Comparison of ENCODE assay signal across 7 cellular contexts in genomic region chr19:2239173-2239572, GRCh38. TPM values are rescaled to one million over a fixed set of nuclear protein-coding genes. Genes with fewer than 3 reads are reported as not detected.
A peak's percentile ranks its signal among the peaks of the same experiment; 100 is the strongest.
DNase-seq lines count a peak whose midpoint lies in the region; ATAC-seq and TF ChIP-seq lines count a peak whose summit lies in the region.
"Had no signal": no experiment of that assay in that cellular context is flagged by ENCODE, and none has a peak within 500 bp of the region (broad histone marks: within the 10 kb centered on the region; RNA-seq: fewer than 3 reads in every experiment).

No MANE protein-coding gene starts in this region.

- peaks cover 64 to 77% (median 70%) of the 10 kb centered on the region in 3 donors for H3K4me1 Mint-ChIP-seq in T-cell

- CTCF ChIA-PET in T-cell (lab: Charles Lee), result interaction anchor here in 1 of 2 donors (0.6 to 2.1 kb wide), 4 partner anchors 19 to 372 kb away, joined by 4 to 11 read pairs (median 6); no protein-coding TSS in a partner anchor

- H3K27me3 Mint-ChIP-seq in T-cell, result no peaks in the 10 kb centered on the region

- H3K36me3 ChIP-seq in DND-41 (ENCODE audit: insufficient read depth, low read length) (peaks cover 67% of the 10 kb centered on the region), mesodermal cell (ENCODE audit: control insufficient read depth, insufficient read depth, low read length) (peaks cover 66% of the 10 kb centered on the region)

- peak overlapping the region; percentile 96 for H3K27ac ChIP-seq in DND-41 (ENCODE audit: low read length)
- peak overlapping the region; percentile 68 for H3K27ac ChIP-seq in mesodermal cell (ENCODE audit: low read depth, low read length, severe bottlenecking)

- H3K4me1 ChIP-seq in DND-41 (ENCODE audit: insufficient read depth, low read length), result peaks cover 61% of the 10 kb centered on the region
- peaks cover 33% of the 10 kb centered on the region for H3K4me1 ChIP-seq in mesodermal cell (ENCODE audit: control insufficient read depth, insufficient read depth, low read length, poor library complexity, severe bottlenecking)

- H3K9ac ChIP-seq in DND-41 (ENCODE audit: low read depth, low read length), result peak overlapping the region; percentile 99

- DNase-seq in DND-41 (no peak), T-cell (no peak), hypothalamus (lab: John Stamatoyannopoulos, UW) (no peak), T1000 (lab: John Stamatoyannopoulos, UW) (no peak)

- peak overlapping the region; percentile 82 for H3K4me2 ChIP-seq in DND-41 (ENCODE audit: insufficient read depth, low read length)

- H4K20me1 ChIP-seq in DND-41 (ENCODE audit: insufficient read depth, low read length), result peaks cover 76% of the 10 kb centered on the region

- peak overlapping the region; percentile 94 to 96 (median 95) for H3K4me3 Mint-ChIP-seq in T-cell

- H3K79me2 ChIP-seq in DND-41 (ENCODE audit: insufficient read depth, low read length), result peaks cover 98% of the 10 kb centered on the region

- no peaks in the 10 kb centered on the region for H3K27me3 ChIP-seq in DND-41 (ENCODE audit: insufficient read depth, low read length, poor library complexity)

- peak overlapping the region; percentile 88 to 97 for H3K27ac Mint-ChIP-seq in T-cell

- peaks cover 15% of the 10 kb centered on the region for H3K36me3 Mint-ChIP-seq in T-cell

- ATAC-seq in DND-41 (ENCODE audit: insufficient read depth, low read depth) (no peak), T-cell (replicated peaks in 1 of 4) (no peak), GM18517 (IDR thresholded peaks at IDR 0.05; ENCODE audit: unreplicated experiment) (no peak)

- H2AFZ ChIP-seq in DND-41 (ENCODE audit: low read depth, low read length), result no peak overlapping the region

- POLR2A ChIA-PET in T-cell (lab: Charles Lee), result interaction anchor here (1.0 to 1.7 kb wide), 4 partner anchors 19 to 237 kb away, joined by 3 to 11 read pairs (median 8); partner anchors contain the start of gene GADD45B (in 2 of the 2)

- TF ChIP-seq CTCF in DND-41 (IDR thresholded peaks at IDR 0.05; ENCODE audit: borderline replicate concordance, extremely low read depth, low read length, poor library complexity, severe bottlenecking), result no peak

- WGBS in mesodermal cell (ENCODE audit: insufficient coverage in 2 of 2), 2 experiments, result 64 to 85% methylated on average over 7 of the region's 10 CpGs

- H3K4me3 ChIP-seq in DND-41 (ENCODE audit: low read depth in 1 of 2, low read length in 2 of 2) (peak overlapping the region; percentile 27 to 64; a peak in 3 of 4 replicates), mesodermal cell (ENCODE audit: extremely low read depth, insufficient read depth, low read length, poor library complexity, severe bottlenecking) (peak overlapping the region; percentile 99)

- H3K9me3 ChIP-seq in DND-41 (ENCODE audit: insufficient read depth, low read length, severe bottlenecking), result no peaks in the 10 kb centered on the region
- H3K9me3 ChIP-seq in mesodermal cell (ENCODE audit: control insufficient read depth, low read length), result no peaks in the 10 kb centered on the region

- no peaks in the 10 kb centered on the region for H3K9me3 Mint-ChIP-seq in T-cell

RNA-seq across cellular contexts. Expression of gene SF3A2, which starts 2.5 kb away (rescaled TPM):
- total RNA-seq in T-cell, result 100 to 1,000 TPM; 130 to 172 (median 161) TPM
- 115 TPM for polyA plus RNA-seq in mesodermal cell (2013, experiment 1 of 2)
- polyA plus RNA-seq in mesodermal cell (2013, experiment 2 of 2), result 92.3 TPM

RNA-seq across cellular contexts. Expression of gene PLEKHJ1, which starts 3.0 kb away (rescaled TPM):
- total RNA-seq in T-cell, result 10 to 100 TPM; 38.3 to 87.0 (median 80.4) TPM
- 74.4 TPM for polyA plus RNA-seq in mesodermal cell (2013, experiment 1 of 2)
- polyA plus RNA-seq in mesodermal cell (2013, experiment 2 of 2), result 68.4 TPM

RNA-seq across cellular contexts. Expression of gene AMH, which starts 9.9 kb away (rescaled TPM):
- 10 to 100 TPM in 2 of 5 donors, 1 to 10 TPM in 3; 2.1 to 13.5 (median 5.3) TPM for total RNA-seq in T-cell
- polyA plus RNA-seq in mesodermal cell (2013, experiment 1 of 2), result 3.2 TPM
- polyA plus RNA-seq in mesodermal cell (2013, experiment 2 of 2), result 1.8 TPM

RNA-seq across cellular contexts. Expression of gene JSRP1, which starts 17.0 kb away (rescaled TPM):
- 1 to 10 TPM in 2 of 5 donors, under 1 TPM in 2, not detected in 1; 0.42 to 1.5 (median 1.0) TPM for total RNA-seq in T-cell
- not detected for polyA plus RNA-seq in mesodermal cell (2013, experiment 1 of 2)
- polyA plus RNA-seq in mesodermal cell (2013, experiment 2 of 2), result not detected
- total RNA-seq: dermis microvascular lymphatic vessel endothelial cell had no signal

RNA-seq across cellular contexts. Expression of gene PEAK3, which starts 42.8 kb away (rescaled TPM):
- under 1 TPM in 3 of 5 donors, not detected in 2; 0.22 to 0.49 (median 0.30) TPM for total RNA-seq in T-cell
- polyA plus RNA-seq in mesodermal cell (2013, experiment 1 of 2), result not detected
- polyA plus RNA-seq in mesodermal cell (2013, experiment 2 of 2), result not detected
